Comparison of ENCODE assay signal across 1 cellular context in genomic region chr5:97452646-97453045, GRCh38.
TF ChIP-seq lines count a peak whose summit lies in the region.

No MANE protein-coding gene starts in this region.

TF ChIP-seq in GM12878, 131 proteins besides CTCF, POLR2A, EP300 and RAD21 (continued from another document):
- TF ChIP-seq REST (IDR thresholded peaks at IDR 0.05; ENCODE audit: low read depth, low read length) (no peak), RCOR1 (conservative IDR thresholded peaks at IDR 0.05; ENCODE audit: low read depth, low read length) (no peak)
TF ChIP-seq in GM12878: peak in this region for 0.
